In genomic region chr1:181588631-181589030, GRCh38 we compare ENCODE assay signal across 12 cellular contexts.
"Had no signal": no experiment of that assay in that cellular context is flagged by ENCODE, and none has a peak within 500 bp of the region (broad histone marks: within the 10 kb centered on the region; RNA-seq: fewer than 3 reads in every experiment).

No MANE protein-coding gene starts in this region.

- FAIRE-seq: endometrium had no signal

- H3K4me1 ChIP-seq: heart left ventricle, right atrium auricular region, sigmoid colon had no signal

- H3K4me3 ChIP-seq: heart left ventricle, right atrium auricular region, sigmoid colon, skin epidermis had no signal

- H3K9me3 ChIP-seq: heart left ventricle, right atrium auricular region, sigmoid colon had no signal

- H3K36me3 ChIP-seq: heart left ventricle, right atrium auricular region, sigmoid colon had no signal

- DNase-seq: effector memory CD4-positive, alpha-beta T cell; foreskin melanocyte; heart left ventricle; hippocampal formation; kidney glomerular epithelial cell; natural killer cell; sigmoid colon; stimulated activated CD4-positive, alpha-beta T cell treated with anti-CD3 and anti-CD28 coated beads, Interleukin-2, amount 100 ng/mL, for 24 hours; stimulated activated naive CD4-positive, alpha-beta T cell had no signal

- H3K27ac ChIP-seq: heart left ventricle, right atrium auricular region, sigmoid colon, skin epidermis had no signal

- H3K27me3 ChIP-seq: right atrium auricular region, sigmoid colon had no signal
